In the genomic region with DNA sequence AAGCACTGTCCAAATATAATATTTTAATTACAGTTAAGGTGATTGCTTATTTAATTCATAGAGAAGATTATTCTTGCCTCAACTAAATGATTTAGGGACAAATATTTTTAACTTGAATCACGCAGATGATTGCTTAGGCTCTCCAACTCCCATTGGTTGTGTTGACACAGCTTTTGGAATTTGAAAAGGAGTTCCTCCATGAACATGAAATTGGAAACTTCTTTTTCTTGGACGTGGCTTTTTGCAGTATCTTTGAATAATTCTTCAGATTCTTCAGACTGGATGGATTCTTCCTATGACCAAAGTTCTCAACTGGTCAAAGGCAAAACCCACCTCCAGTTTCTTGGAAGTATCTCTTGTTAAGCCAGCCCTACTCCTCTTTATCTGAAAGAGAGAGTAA, we compare ENCODE assay signal across 19 cellular contexts.
DNase-seq lines count a peak whose midpoint lies in the region; ATAC-seq lines count a peak whose summit lies in the region.
"Had no signal": no experiment of that assay in that cellular context is flagged by ENCODE, and none has a peak within 500 bp of the region (broad histone marks: within the 10 kb centered on the region; RNA-seq: fewer than 3 reads in every experiment).

No MANE protein-coding gene starts in this region.

- no peak for ATAC-seq in activated CD4-positive, CD25-positive, alpha-beta regulatory T cell treated with anti-CD3 and anti-CD28 coated beads, Interleukin-2, amount 50 U/mL, for 24 hours
- ATAC-seq in HG02938 (IDR thresholded peaks at IDR 0.05; ENCODE audit: unreplicated experiment) = no peak
- ATAC-seq: CD8-positive, alpha-beta T cell; HepG2 had no signal

- no peaks in the 10 kb centered on the region for H3K36me3 ChIP-seq in adipocyte (ENCODE audit: control insufficient read depth, insufficient read depth, low read length, severe bottlenecking)
- no peaks in the 10 kb centered on the region for H3K36me3 ChIP-seq in CD4-positive, alpha-beta memory T cell (ENCODE audit: insufficient read depth, low read length)
- H3K36me3 ChIP-seq: BLaER1 had no signal

- intact Hi-C loops in CD4-positive, alpha-beta memory T cell (cut with micrococcal nuclease) = no loop called here

- peak; percentile 23 for DNase-seq in EH (ENCODE audit: low read depth)
- peak; percentile 32 for DNase-seq in adipocyte (ENCODE audit: low read depth)
- peak; percentile 53 for DNase-seq in fibroblast of peridontal ligament (ENCODE audit: extremely low read depth)
- DNase-seq in T-helper 2 cell treated with Interferon-gamma antibody and Interleukin-4, amounts not matched to agents 5 μg/mL and 100 μg/mL, for 36 hours (ENCODE audit: low spot score) = no peak
- no peak for DNase-seq in CD4-positive, alpha-beta memory T cell
- DNase-seq: ACHN; Calu3; CD8-positive, alpha-beta T cell; DMS79 treated with DMSO at 0.1 percent for 48 hours; EL; GOT3; HFFc6; KBM-7 had no signal

- peak overlapping the region; percentile 30 for H3K4me3 ChIP-seq in adipocyte (ENCODE audit: low read length)
- no peak overlapping the region for H3K4me3 ChIP-seq in CD4-positive, alpha-beta memory T cell (ENCODE audit: low read length in 2 of 2)
- H3K4me3 ChIP-seq: BLaER1 had no signal

- no peaks in the 10 kb centered on the region for H3K4me1 Mint-ChIP-seq in T-helper 2 cell treated with Interferon-gamma antibody and Interleukin-4, amounts not matched to agents 5 μg/mL and 100 μg/mL, for 36 hours (ENCODE audit: low read depth)
- no peaks in the 10 kb centered on the region for H3K4me1 Mint-ChIP-seq in CD4-positive, alpha-beta memory T cell
- H3K4me1 Mint-ChIP-seq: IgD-negative memory B cell had no signal

- no peaks in the 10 kb centered on the region for H3K9me3 ChIP-seq in adipocyte (ENCODE audit: control insufficient read depth, low read length)
- H3K9me3 ChIP-seq in CD4-positive, alpha-beta memory T cell (ENCODE audit: control insufficient read depth in 1 of 2, low read length in 2 of 2) = no peaks in the 10 kb centered on the region
- H3K9me3 ChIP-seq: BLaER1 had no signal

- CTCF ChIA-PET in CD4-positive, alpha-beta memory T cell (lab: Charles Lee; ENCODE audit: partially characterized antibody) = no interaction called here

- POLR2A ChIA-PET in CD4-positive, alpha-beta memory T cell (lab: Charles Lee; ENCODE audit: partially characterized antibody) = no interaction called here

- H3K9ac ChIP-seq in adipocyte (ENCODE audit: low read length) = peak overlapping the region; percentile 26
- H3K9ac ChIP-seq: BLaER1 had no signal

- no peaks in the 10 kb centered on the region for H3K27me3 ChIP-seq in adipocyte (replicated peaks; ENCODE audit: control insufficient read depth, insufficient read depth, low read length)
- H3K27me3 ChIP-seq in CD4-positive, alpha-beta memory T cell (ENCODE audit: insufficient read depth, low read length) = no peaks in the 10 kb centered on the region
- H3K27me3 ChIP-seq: BLaER1 had no signal

- H3K36me3 Mint-ChIP-seq in T-helper 2 cell treated with Interferon-gamma antibody and Interleukin-4, amounts not matched to agents 5 μg/mL and 100 μg/mL, for 36 hours (ENCODE audit: low read depth) = no peaks in the 10 kb centered on the region
- no peaks in the 10 kb centered on the region for H3K36me3 Mint-ChIP-seq in CD4-positive, alpha-beta memory T cell
- H3K36me3 Mint-ChIP-seq: CD8-positive, alpha-beta T cell had no signal

- no peak overlapping the region for H3K27ac ChIP-seq in CD4-positive, alpha-beta memory T cell (ENCODE audit: low read depth, low read length)
- H3K27ac ChIP-seq: BLaER1 had no signal

- H3K27ac Mint-ChIP-seq in T-helper 2 cell treated with Interferon-gamma antibody and Interleukin-4, amounts not matched to agents 5 μg/mL and 100 μg/mL, for 36 hours = no peak overlapping the region
- H3K27ac Mint-ChIP-seq in CD4-positive, alpha-beta memory T cell = no peak overlapping the region
- H3K27ac Mint-ChIP-seq: CD8-positive, alpha-beta T cell; HFFc6; IgD-negative memory B cell had no signal

- H3K4me1 ChIP-seq in adipocyte (ENCODE audit: control insufficient read depth, insufficient read depth, low read length) = peaks cover 30% of the 10 kb centered on the region
- H3K4me1 ChIP-seq in CD4-positive, alpha-beta memory T cell (ENCODE audit: insufficient read depth, low read length) = no peaks in the 10 kb centered on the region
- H3K4me1 ChIP-seq: BLaER1 had no signal

- peaks cover 8% of the 10 kb centered on the region for H3K9me3 Mint-ChIP-seq in T-helper 2 cell treated with Interferon-gamma antibody and Interleukin-4, amounts not matched to agents 5 μg/mL and 100 μg/mL, for 36 hours
- peaks cover 3 to 17% (median 8%) of the 10 kb centered on the region in 8 donors for H3K9me3 Mint-ChIP-seq in CD4-positive, alpha-beta memory T cell

- H3K4me3 Mint-ChIP-seq in T-helper 2 cell treated with Interferon-gamma antibody and Interleukin-4, amounts not matched to agents 5 μg/mL and 100 μg/mL, for 36 hours = no peak overlapping the region
- no peak overlapping the region for H3K4me3 Mint-ChIP-seq in CD4-positive, alpha-beta memory T cell
- H3K4me3 Mint-ChIP-seq: CD14-positive monocyte; CD8-positive, alpha-beta T cell; HFFc6; IgD-negative memory B cell had no signal

- H3K27me3 Mint-ChIP-seq in T-helper 2 cell treated with Interferon-gamma antibody and Interleukin-4, amounts not matched to agents 5 μg/mL and 100 μg/mL, for 36 hours (ENCODE audit: low read depth) = no peaks in the 10 kb centered on the region
- no peaks in the 10 kb centered on the region for H3K27me3 Mint-ChIP-seq in CD4-positive, alpha-beta memory T cell

Comparison
In these comparisons a context has a peak if more than half of its experiments do, and no peak if none do; other contexts are left out.
1. DNase-seq: peak in EH (single experiment), adipocyte (single experiment) and fibroblast of peridontal ligament (single experiment); none in T-helper 2 cell treated with Interferon-gamma antibody and Interleukin-4, amounts not matched to agents 5 μg/mL and 100 μg/mL, for 36 hours (single experiment) and CD4-positive, alpha-beta memory T cell (0 of 5).